ENCODE assay signal across 12 cellular contexts in genomic region chr20:14963262-14963663, GRCh38.
DNase-seq lines count a peak whose midpoint lies in the region; ATAC-seq, FAIRE-seq and TF ChIP-seq lines count a peak whose summit lies in the region.
"Had no signal": no experiment of that assay in that cellular context is flagged by ENCODE, and none has a peak within 500 bp of the region (broad histone marks: within the 10 kb centered on the region; RNA-seq: fewer than 3 reads in every experiment).

No MANE protein-coding gene starts in this region.

- ATAC-seq in pancreas (peak in 3 of 4 donors; percentile 41 to 63 (median 51)), natural killer cell (no peak), GM21423 (IDR thresholded peaks at IDR 0.05; ENCODE audit: unreplicated experiment) (no peak), HG03378 (IDR thresholded peaks at IDR 0.05; ENCODE audit: unreplicated experiment) (no peak)
- ATAC-seq: Panc1 had no signal

- no peaks in the 10 kb centered on the region for H3K27me3 Mint-ChIP-seq in natural killer cell (ENCODE audit: low read depth in 2 of 2)
- peaks cover 2% of the 10 kb centered on the region for H3K27me3 Mint-ChIP-seq in osteocyte (ENCODE audit: unreplicated experiment)

- H4K20me1 ChIP-seq in PC-9 (ENCODE audit: insufficient read depth) = no peaks in the 10 kb centered on the region

- POLR2A ChIA-PET in PC-9 (lab: Charles Lee; ENCODE audit: unreplicated experiment) = no interaction called here

- H3K9me3 ChIP-seq in PC-9 (ENCODE audit: insufficient read depth, low read depth) = no peaks in the 10 kb centered on the region
- H3K9me3 ChIP-seq in pancreas = no peaks in the 10 kb centered on the region

- no peaks in the 10 kb centered on the region for H3K36me3 Mint-ChIP-seq in natural killer cell
- no peaks in the 10 kb centered on the region for H3K36me3 Mint-ChIP-seq in osteocyte (ENCODE audit: unreplicated experiment)
- H3K36me3 Mint-ChIP-seq: CD14-positive monocyte had no signal

- H3K36me3 ChIP-seq in PC-9 (ENCODE audit: low read depth) = no peaks in the 10 kb centered on the region
- H3K36me3 ChIP-seq in pancreas = no peaks in the 10 kb centered on the region

- H3K4me2 ChIP-seq in PC-9 = peak overlapping the region; percentile 47

- H3K27ac Mint-ChIP-seq in natural killer cell (no peak overlapping the region), osteocyte (ENCODE audit: unreplicated experiment) (no peak overlapping the region)
- H3K27ac Mint-ChIP-seq: CD14-positive monocyte had no signal

- peaks cover 6% of the 10 kb centered on the region; the same call in 1 of the 2 replicates for H3K4me1 ChIP-seq in PC-9 (replicated peaks; ENCODE audit: insufficient read depth)
- H3K4me1 ChIP-seq in pancreas = no peaks in the 10 kb centered on the region

- H3K4me3 ChIP-seq in PC-9 (peak overlapping the region; percentile 29; the same call in 1 of the 2 replicates), fibroblast of the aortic adventitia (ENCODE audit: low read depth, low read length) (no peak overlapping the region), pancreas (no peak overlapping the region)

- no peak overlapping the region for H3K4me3 Mint-ChIP-seq in natural killer cell
- no peak overlapping the region for H3K4me3 Mint-ChIP-seq in osteocyte (ENCODE audit: unreplicated experiment)

- H3K27ac ChIP-seq in PC-9 = peak overlapping the region; percentile 69
- H3K27ac ChIP-seq in pancreas = no peak overlapping the region

- FAIRE-seq in pancreas (lab: Jason Lieb, UNC) = no peak

- no peaks in the 10 kb centered on the region for H3K9me2 ChIP-seq in PC-9 (ENCODE audit: insufficient read depth)

- peak; percentile 24 for DNase-seq in GM03348 (ENCODE audit: low spot score)
- peak; percentile 48 to 90 for DNase-seq in PC-9
- peak; percentile 17 for DNase-seq in fibroblast of the aortic adventitia (ENCODE audit: low read depth)
- DNase-seq in pancreas = no peak
- DNase-seq in natural killer cell = no peak
- DNase-seq in osteocyte (ENCODE audit: extremely low spot score, unreplicated experiment) = no peak
- DNase-seq: amniotic stem cell, NCI-H187 treated with DMSO at 0.1 percent for 48 hours had no signal

- H3K4me1 Mint-ChIP-seq in natural killer cell (no peaks in the 10 kb centered on the region), osteocyte (ENCODE audit: unreplicated experiment) (peaks cover 2% of the 10 kb centered on the region)
- H3K4me1 Mint-ChIP-seq: CD14-positive monocyte had no signal

- intact Hi-C loops in PC-9 (cut with micrococcal nuclease; ENCODE audit: unreplicated experiment) (loop anchor here (2.0 to 10.0 kb wide), 3 partner anchors 46 to 250 kb away; no protein-coding TSS in a partner anchor), pancreas (cut with DNase I) (no loop called here), natural killer cell (cut with micrococcal nuclease) (no loop called here)

- CTCF ChIA-PET in PC-9 (lab: Charles Lee) = no interaction called here

- H3K9me3 Mint-ChIP-seq in natural killer cell = peaks cover 13 to 14% of the 10 kb centered on the region in 2 donors
- H3K9me3 Mint-ChIP-seq in osteocyte (ENCODE audit: unreplicated experiment) = peaks cover 4% of the 10 kb centered on the region

- H3K27me3 ChIP-seq in PC-9 (ENCODE audit: insufficient read depth, low read depth) = no peaks in the 10 kb centered on the region
- no peaks in the 10 kb centered on the region for H3K27me3 ChIP-seq in pancreas

- H2AFZ ChIP-seq in PC-9 = peak overlapping the region; percentile 22; the same call in 1 of the 2 replicates

- H3K79me2 ChIP-seq in PC-9 (ENCODE audit: low read depth) = no peaks in the 10 kb centered on the region

- BruUV-seq in PC-9 (replicated peaks; lab: Mats Ljungman, UMichigan) = no TSS peak

- WGBS in pancreas, 2 donors = 18 to 19% methylated on average over 3 of the region's 3 CpGs

- TF ChIP-seq CTCF in PC-9 (conservative IDR thresholded peaks at IDR 0.05) = no peak
- TF ChIP-seq CTCF in fibroblast of the aortic adventitia (IDR thresholded peaks at IDR 0.05; ENCODE audit: insufficient read depth, low read length) = no peak
- TF ChIP-seq CTCF in pancreas (IDR thresholded peaks at IDR 0.05) = no peak
- no peak for TF ChIP-seq CTCF in natural killer cell (IDR thresholded peaks at IDR 0.05)
- TF ChIP-seq CTCF in osteocyte (IDR thresholded peaks at IDR 0.05) = no peak

- H3F3A ChIP-seq in PC-9 (ENCODE audit: insufficient read depth, low read depth) = peaks cover 9% of the 10 kb centered on the region

Comparison
In these comparisons a context has a peak if more than half of its experiments do, and no peak if none do; other contexts are left out.
1. DNase-seq: peak in GM03348 (single experiment), PC-9 (2 of 2) and fibroblast of the aortic adventitia (single experiment); none in pancreas (0 of 6), natural killer cell (single experiment) and osteocyte (single experiment).
2. ATAC-seq: peak in pancreas (3 of 4); none in natural killer cell (0 of 3), GM21423 (single experiment) and HG03378 (single experiment).